ENCODE assay signal across 15 cellular contexts in the genomic region with DNA sequence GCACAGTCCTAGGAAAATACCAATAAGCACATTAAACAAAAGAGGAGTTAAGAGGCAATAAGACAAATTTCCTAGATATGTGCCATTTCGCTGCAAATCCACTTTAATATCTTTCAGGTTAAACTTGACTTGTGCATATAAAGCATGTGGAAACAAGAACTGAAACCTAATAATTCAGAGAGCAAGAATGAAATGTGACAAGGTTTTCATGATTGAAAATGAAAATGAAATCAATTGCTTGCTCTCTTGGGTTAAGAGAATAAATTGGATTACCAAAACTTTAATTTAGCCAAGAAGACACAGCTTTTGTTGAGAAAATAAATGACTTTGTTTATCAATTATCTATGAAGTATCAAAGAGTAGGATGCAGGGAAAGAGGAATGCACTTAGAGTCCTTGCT.
DNase-seq lines count a peak whose midpoint lies in the region; ATAC-seq, FAIRE-seq and TF ChIP-seq lines count a peak whose summit lies in the region.
"Had no signal": no experiment of that assay in that cellular context is flagged by ENCODE, and none has a peak within 500 bp of the region (broad histone marks: within the 10 kb centered on the region; RNA-seq: fewer than 3 reads in every experiment).

No MANE protein-coding gene starts in this region.

- no peak for TF ChIP-seq POLR2A in ovary (IDR thresholded peaks at IDR 0.05)

- H3K27ac ChIP-seq in ovary (no peak overlapping the region), left ventricle myocardium inferior (replicated peaks) (no peak overlapping the region)

- peak; percentile 50 for DNase-seq in GM06990 (ENCODE audit: extremely low read depth, insufficient read length)
- no peak for DNase-seq in GM19239 (ENCODE audit: insufficient read length, low spot score)
- no peak for DNase-seq in hepatic stellate cell (ENCODE audit: low spot score)
- no peak for DNase-seq in ovary
- DNase-seq in NCI-H226, result no peak
- DNase-seq in left ventricle myocardium inferior, result no peak
- DNase-seq: 8988T; activated CD4-positive, alpha-beta T cell treated with anti-CD3 and anti-CD28 coated beads for 4 hours; MG63; NCI-H748 treated with DMSO at 0.1 percent for 48 hours; SK-N-SH; stimulated activated CD4-positive, alpha-beta T cell treated with anti-CD3 and anti-CD28 coated beads, Interleukin-1b, Interleukin-23, amount 100 ng/mL, for 48 hours had no signal

- 62 to 76% (median 71%) methylated on average over 1 of the region's 1 CpG for WGBS in ovary, 3 donors

- H3K27me3 ChIP-seq in GM06990 (replicated peaks; ENCODE audit: control insufficient read depth, insufficient read depth, low read length), result no peaks in the 10 kb centered on the region
- H3K27me3 ChIP-seq in ovary, result no peaks in the 10 kb centered on the region
- no peaks in the 10 kb centered on the region for H3K27me3 ChIP-seq in left ventricle myocardium inferior (ENCODE audit: low read depth)
- H3K27me3 ChIP-seq: MG63 had no signal

- intact Hi-C loops in ovary (cut with DNase I) (no loop called here), left ventricle myocardium inferior (cut with micrococcal nuclease) (no loop called here)

- H3K36me3 ChIP-seq in GM06990 (ENCODE audit: control insufficient read depth, insufficient read depth, low read length), result no peaks in the 10 kb centered on the region
- H3K36me3 ChIP-seq in ovary, result no peaks in the 10 kb centered on the region
- H3K36me3 ChIP-seq in left ventricle myocardium inferior, result no peaks in the 10 kb centered on the region
- H3K36me3 ChIP-seq: HAP-1, MG63 had no signal

- no peak for TF ChIP-seq EP300 in ovary (IDR thresholded peaks at IDR 0.05)

- TF ChIP-seq CTCF in GM06990 (IDR thresholded peaks at IDR 0.05; ENCODE audit: insufficient read depth, low read length, poor library complexity, severe bottlenecking), result no peak
- TF ChIP-seq CTCF in ovary (IDR thresholded peaks at IDR 0.05), result no peak
- TF ChIP-seq CTCF in left ventricle myocardium inferior (IDR thresholded peaks at IDR 0.05; ENCODE audit: borderline replicate concordance), result no peak

- H3K4me1 ChIP-seq in ovary (ENCODE audit: insufficient read depth) (no peaks in the 10 kb centered on the region), left ventricle myocardium inferior (no peaks in the 10 kb centered on the region)
- H3K4me1 ChIP-seq: HAP-1 had no signal

- ATAC-seq in HG02588 (IDR thresholded peaks at IDR 0.05; ENCODE audit: unreplicated experiment) (peak; percentile 79), HG03280 (IDR thresholded peaks at IDR 0.05; ENCODE audit: unreplicated experiment) (peak; percentile 72)

- FAIRE-seq in GM19239 (lab: Jason Lieb, UNC), result peak; percentile 92

- H3K9me3 ChIP-seq in ovary (no peaks in the 10 kb centered on the region), left ventricle myocardium inferior (replicated peaks) (no peaks in the 10 kb centered on the region)
- H3K9me3 ChIP-seq: HAP-1, MG63, SK-N-SH had no signal

- H3K4me3 ChIP-seq in GM06990 (replicated peaks; ENCODE audit: low read depth, low read length) (peak overlapping the region; percentile 24; the same call in 1 of the 2 replicates), ovary (no peak overlapping the region), left ventricle myocardium inferior (no peak overlapping the region)
- H3K4me3 ChIP-seq: HAP-1, MG63 had no signal
